Comparison of ENCODE assay signal across 1 cellular context in the genomic region with DNA sequence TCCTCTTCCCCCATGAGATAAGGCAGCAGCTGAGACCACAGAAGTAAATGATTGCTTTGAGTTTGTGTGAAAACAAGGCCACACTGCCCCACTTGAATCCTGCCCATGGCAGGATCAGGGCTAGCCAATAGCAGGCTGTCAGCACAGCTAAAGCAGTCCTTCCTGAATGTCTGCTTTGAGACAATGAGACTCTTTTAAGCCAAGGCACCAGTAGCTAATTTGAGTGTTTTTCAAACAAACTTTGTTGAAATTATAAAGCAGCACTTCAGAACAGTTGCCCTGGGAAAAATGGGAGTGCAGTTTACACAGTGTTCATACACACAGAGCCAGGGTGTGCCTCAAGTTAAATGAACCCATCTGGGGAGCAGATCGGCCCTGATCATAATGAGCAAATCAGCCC.
TF ChIP-seq lines count a peak whose summit lies in the region.

No MANE protein-coding gene starts in this region.

TF ChIP-seq in GM23338, 12 proteins besides CTCF, POLR2A, EP300 and RAD21 (continued from another document):
- TF ChIP-seq, protein P1, sequence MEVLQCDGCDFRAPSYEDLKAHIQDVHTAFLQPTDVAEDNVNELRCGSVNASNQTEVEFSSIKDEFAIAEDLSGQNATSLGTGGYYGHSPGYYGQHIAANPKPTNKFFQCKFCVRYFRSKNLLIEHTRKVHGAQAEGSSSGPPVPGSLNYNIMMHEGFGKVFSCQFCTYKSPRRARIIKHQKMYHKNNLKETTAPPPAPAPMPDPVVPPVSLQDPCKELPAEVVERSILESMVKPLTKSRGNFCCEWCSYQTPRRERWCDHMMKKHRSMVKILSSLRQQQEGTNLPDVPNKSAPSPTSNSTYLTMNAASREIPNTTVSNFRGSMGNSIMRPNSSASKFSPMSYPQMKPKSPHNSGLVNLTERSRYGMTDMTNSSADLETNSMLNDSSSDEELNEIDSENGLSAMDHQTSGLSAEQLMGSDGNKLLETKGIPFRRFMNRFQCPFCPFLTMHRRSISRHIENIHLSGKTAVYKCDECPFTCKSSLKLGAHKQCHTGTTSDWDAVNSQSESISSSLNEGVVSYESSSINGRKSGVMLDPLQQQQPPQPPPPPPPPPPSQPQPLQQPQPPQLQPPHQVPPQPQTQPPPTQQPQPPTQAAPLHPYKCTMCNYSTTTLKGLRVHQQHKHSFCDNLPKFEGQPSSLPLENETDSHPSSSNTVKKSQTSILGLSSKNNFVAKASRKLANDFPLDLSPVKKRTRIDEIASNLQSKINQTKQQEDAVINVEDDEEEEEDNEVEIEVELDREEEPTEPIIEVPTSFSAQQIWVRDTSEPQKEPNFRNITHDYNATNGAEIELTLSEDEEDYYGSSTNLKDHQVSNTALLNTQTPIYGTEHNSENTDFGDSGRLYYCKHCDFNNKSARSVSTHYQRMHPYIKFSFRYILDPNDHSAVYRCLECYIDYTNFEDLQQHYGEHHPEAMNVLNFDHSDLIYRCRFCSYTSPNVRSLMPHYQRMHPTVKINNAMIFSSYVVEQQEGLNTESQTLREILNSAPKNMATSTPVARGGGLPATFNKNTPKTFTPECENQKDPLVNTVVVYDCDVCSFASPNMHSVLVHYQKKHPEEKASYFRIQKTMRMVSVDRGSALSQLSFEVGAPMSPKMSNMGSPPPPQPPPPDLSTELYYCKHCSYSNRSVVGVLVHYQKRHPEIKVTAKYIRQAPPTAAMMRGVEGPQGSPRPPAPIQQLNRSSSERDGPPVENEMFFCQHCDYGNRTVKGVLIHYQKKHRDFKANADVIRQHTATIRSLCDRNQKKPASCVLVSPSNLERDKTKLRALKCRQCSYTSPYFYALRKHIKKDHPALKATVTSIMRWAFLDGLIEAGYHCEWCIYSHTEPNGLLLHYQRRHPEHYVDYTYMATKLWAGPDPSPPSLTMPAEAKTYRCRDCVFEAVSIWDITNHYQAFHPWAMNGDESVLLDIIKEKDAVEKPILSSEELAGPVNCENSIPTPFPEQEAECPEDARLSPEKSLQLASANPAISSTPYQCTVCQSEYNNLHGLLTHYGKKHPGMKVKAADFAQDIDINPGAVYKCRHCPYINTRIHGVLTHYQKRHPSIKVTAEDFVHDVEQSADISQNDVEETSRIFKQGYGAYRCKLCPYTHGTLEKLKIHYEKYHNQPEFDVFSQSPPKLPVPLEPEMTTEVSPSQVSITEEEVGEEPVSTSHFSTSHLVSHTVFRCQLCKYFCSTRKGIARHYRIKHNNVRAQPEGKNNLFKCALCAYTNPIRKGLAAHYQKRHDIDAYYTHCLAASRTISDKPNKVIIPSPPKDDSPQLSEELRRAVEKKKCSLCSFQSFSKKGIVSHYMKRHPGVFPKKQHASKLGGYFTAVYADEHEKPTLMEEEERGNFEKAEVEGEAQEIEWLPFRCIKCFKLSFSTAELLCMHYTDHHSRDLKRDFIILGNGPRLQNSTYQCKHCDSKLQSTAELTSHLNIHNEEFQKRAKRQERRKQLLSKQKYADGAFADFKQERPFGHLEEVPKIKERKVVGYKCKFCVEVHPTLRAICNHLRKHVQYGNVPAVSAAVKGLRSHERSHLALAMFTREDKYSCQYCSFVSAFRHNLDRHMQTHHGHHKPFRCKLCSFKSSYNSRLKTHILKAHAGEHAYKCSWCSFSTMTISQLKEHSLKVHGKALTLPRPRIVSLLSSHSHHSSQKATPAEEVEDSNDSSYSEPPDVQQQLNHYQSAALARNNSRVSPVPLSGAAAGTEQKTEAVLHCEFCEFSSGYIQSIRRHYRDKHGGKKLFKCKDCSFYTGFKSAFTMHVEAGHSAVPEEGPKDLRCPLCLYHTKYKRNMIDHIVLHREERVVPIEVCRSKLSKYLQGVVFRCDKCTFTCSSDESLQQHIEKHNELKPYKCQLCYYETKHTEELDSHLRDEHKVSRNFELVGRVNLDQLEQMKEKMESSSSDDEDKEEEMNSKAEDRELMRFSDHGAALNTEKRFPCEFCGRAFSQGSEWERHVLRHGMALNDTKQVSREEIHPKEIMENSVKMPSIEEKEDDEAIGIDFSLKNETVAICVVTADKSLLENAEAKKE (CRISPR knock-in tag; IDR thresholded peaks at IDR 0.05): no peak
- TF ChIP-seq CREB1 (CRISPR knock-in tag; IDR thresholded peaks at IDR 0.05; ENCODE audit: low read depth) (no peak), ZNF114 (CRISPR knock-in tag; IDR thresholded peaks at IDR 0.05) (no peak), NANOG (IDR thresholded peaks at IDR 0.05; ENCODE audit: borderline replicate concordance) (no peak), POLR2AphosphoS5 (IDR thresholded peaks at IDR 0.05; ENCODE audit: low read depth) (no peak), STAT1 (IDR thresholded peaks at IDR 0.05; ENCODE audit: unreplicated experiment) (no peak), EZH2phosphoT487 (IDR thresholded peaks at IDR 0.05; ENCODE audit: unreplicated experiment) (no peak), JUNB (IDR thresholded peaks at IDR 0.05; ENCODE audit: unreplicated experiment) (no peak), REST (IDR thresholded peaks at IDR 0.05; ENCODE audit: unreplicated experiment) (no peak), EZH2 (IDR thresholded peaks at IDR 0.05; ENCODE audit: low read depth, unreplicated experiment) (no peak)
- TF ChIP-seq, protein P2, sequence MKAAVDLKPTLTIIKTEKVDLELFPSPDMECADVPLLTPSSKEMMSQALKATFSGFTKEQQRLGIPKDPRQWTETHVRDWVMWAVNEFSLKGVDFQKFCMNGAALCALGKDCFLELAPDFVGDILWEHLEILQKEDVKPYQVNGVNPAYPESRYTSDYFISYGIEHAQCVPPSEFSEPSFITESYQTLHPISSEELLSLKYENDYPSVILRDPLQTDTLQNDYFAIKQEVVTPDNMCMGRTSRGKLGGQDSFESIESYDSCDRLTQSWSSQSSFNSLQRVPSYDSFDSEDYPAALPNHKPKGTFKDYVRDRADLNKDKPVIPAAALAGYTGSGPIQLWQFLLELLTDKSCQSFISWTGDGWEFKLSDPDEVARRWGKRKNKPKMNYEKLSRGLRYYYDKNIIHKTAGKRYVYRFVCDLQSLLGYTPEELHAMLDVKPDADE (IDR thresholded peaks at IDR 0.05): no peak
